1 cellular context compared by ENCODE assay signal in genomic region chr2:37711831-37712230, GRCh38.
TF ChIP-seq lines count a peak whose summit lies in the region.

No MANE protein-coding gene starts in this region.

TF ChIP-seq in SK-N-SH, 30 proteins besides CTCF, POLR2A, EP300 and RAD21 (continued from another document):
- TF ChIP-seq FOSL2 (IDR thresholded peaks at IDR 0.05; ENCODE audit: borderline replicate concordance, low read depth): peak; percentile 42; the same call in 1 of the 2 replicates
TF ChIP-seq in SK-N-SH: peak in this region for 3.
